In genomic region chr12:67509987-67510386, GRCh38 we compare ENCODE assay signal across 21 cellular contexts.
"Had no signal": no experiment of that assay in that cellular context is flagged by ENCODE, and none has a peak within 500 bp of the region (broad histone marks: within the 10 kb centered on the region; RNA-seq: fewer than 3 reads in every experiment).

No MANE protein-coding gene starts in this region.

- H3K4me3 Mint-ChIP-seq: activated naive CD4-positive, alpha-beta T cell treated with anti-CD3 and anti-CD28 coated beads, Interleukin-2, amount 50 U/mL, for 24 hours; activated T-cell treated with anti-CD3 and anti-CD28 coated beads, Interleukin-2, amount 50 U/mL, for 72 hours; nephron progenitor cell; T-helper 2 cell treated with Interferon-gamma antibody and Interleukin-4, amounts not matched to agents 5 μg/mL and 100 μg/mL, for 36 hours had no signal

- H3K27ac Mint-ChIP-seq: activated naive CD4-positive, alpha-beta T cell treated with anti-CD3 and anti-CD28 coated beads, Interleukin-2, amount 50 U/mL, for 24 hours; activated T-cell treated with anti-CD3 and anti-CD28 coated beads, Interleukin-2, amount 50 U/mL, for 72 hours; nephron progenitor cell; progenitor cell of endocrine pancreas; T-helper 2 cell treated with Interferon-gamma antibody and Interleukin-4, amounts not matched to agents 5 μg/mL and 100 μg/mL, for 36 hours had no signal

- H3K9me3 Mint-ChIP-seq: activated naive CD4-positive, alpha-beta T cell treated with anti-CD3 and anti-CD28 coated beads, Interleukin-2, amount 50 U/mL, for 24 hours; activated T-cell treated with anti-CD3 and anti-CD28 coated beads, Interleukin-2, amount 50 U/mL, for 72 hours; nephron progenitor cell; T-helper 2 cell treated with Interferon-gamma antibody and Interleukin-4, amounts not matched to agents 5 μg/mL and 100 μg/mL, for 36 hours had no signal

- H3K4me3 ChIP-seq: body of pancreas, colonic mucosa, hepatocyte, lung, tibial artery had no signal

- H3K27me3 ChIP-seq: body of pancreas, colonic mucosa, hepatocyte, tibial artery had no signal

- H3K27ac ChIP-seq: body of pancreas, colonic mucosa, hepatocyte, tibial artery had no signal

- ATAC-seq: activated T-cell treated with anti-CD3 and anti-CD28 coated beads, Interleukin-2, amount 50 U/mL, for 72 hours; body of pancreas; left lobe of liver; stimulated activated naive CD8-positive, alpha-beta T cell treated with anti-CD3 and anti-CD28 coated beads, Interleukin-15, Interleukin-2, amounts not matched to agents 100 U/mL and 50 U/mL, for 24 hours had no signal

- DNase-seq: activated CD4-positive, alpha-beta T cell treated with anti-CD3 and anti-CD28 coated beads, Interleukin-2, amount 50 U/mL, for 4 hours; activated gamma-delta T cell; activated T-cell treated with anti-CD3 and anti-CD28 coated beads, Interleukin-2, amount 50 U/mL, for 72 hours; body of pancreas; central memory CD4-positive, alpha-beta T cell; colonic mucosa; islet precursor cell; nephron progenitor cell; occipital lobe; stimulated activated CD4-positive, alpha-beta T cell treated with anti-CD3 and anti-CD28 coated beads, Interleukin-2, amount 100 ng/mL, for 24 hours; stimulated activated naive CD8-positive, alpha-beta T cell treated with anti-CD3 and anti-CD28 coated beads, Interleukin-15, Interleukin-2, amounts not matched to agents 100 U/mL and 50 U/mL, for 24 hours; substantia nigra; tibial artery had no signal

- H3K4me1 ChIP-seq: body of pancreas, colonic mucosa had no signal

- H3K36me3 ChIP-seq: colonic mucosa, tibial artery had no signal

- H3K27me3 Mint-ChIP-seq: activated naive CD4-positive, alpha-beta T cell treated with anti-CD3 and anti-CD28 coated beads, Interleukin-2, amount 50 U/mL, for 24 hours had no signal

- FAIRE-seq: TTC549, urothelium cell line had no signal

- H3K36me3 Mint-ChIP-seq: activated naive CD4-positive, alpha-beta T cell treated with anti-CD3 and anti-CD28 coated beads, Interleukin-2, amount 50 U/mL, for 24 hours had no signal

- H3K9me3 ChIP-seq: body of pancreas, colonic mucosa, tibial artery had no signal
